Comparison of ENCODE assay signal across 26 cellular contexts in genomic region chr11:212150-213100, GRCh38. TPM values are rescaled to one million over a fixed set of nuclear protein-coding genes. Genes with fewer than 3 reads are reported as not detected.
A peak's percentile ranks its signal among the peaks of the same experiment; 100 is the strongest.
DNase-seq lines count a peak whose midpoint lies in the region; ATAC-seq and TF ChIP-seq lines count a peak whose summit lies in the region.
"Had no signal": no experiment of that assay in that cellular context is flagged by ENCODE, and none has a peak within 500 bp of the region (broad histone marks: within the 10 kb centered on the region; RNA-seq: fewer than 3 reads in every experiment).

No MANE protein-coding gene starts in this region.

- H3K36me3 ChIP-seq in BLaER1 treated with 17β-estradiol and CSF1 and Interleukin-3, amounts not matched to agents 10 nM and 100 nM: peaks cover 63 to 77% (median 73%) of the 10 kb centered on the region in 11 experiments
- peaks cover 57% of the 10 kb centered on the region for H3K36me3 ChIP-seq in CD8-positive, alpha-beta T cell (ENCODE audit: insufficient read depth, low read length)
- H3K36me3 ChIP-seq in prostate gland (peaks cover 20 to 23% of the 10 kb centered on the region in 2 donors), spleen (peaks cover 0 to 75% (median 68%) of the 10 kb centered on the region in 6 donors)

- DNase-seq in CD8-positive, alpha-beta T cell: no peak
- DNase-seq in chondrocyte (ENCODE audit: low spot score): peak; percentile 61
- no peak for DNase-seq in osteocyte (ENCODE audit: extremely low spot score, unreplicated experiment)
- no peak for DNase-seq in NCI-H1092 (lab: John Stamatoyannopoulos, UW)
- DNase-seq in prostate gland (ENCODE audit: low spot score): no peak
- no peak for DNase-seq in spleen
- DNase-seq: activated CD4-positive, alpha-beta T cell treated with anti-CD3 and anti-CD28 coated beads, Interleukin-2, amount 50 U/mL, for 1 hour; effector CD8-positive, alpha-beta T cell; left ventricle myocardium inferior; NCI-H1105 treated with DMSO at 0.1 percent for 48 hours; NCI-H1930; NCI-H524 treated with DMSO at 0.1 percent for 48 hours; PC-9; SHP77; stimulated activated CD4-positive, alpha-beta T cell treated with anti-CD3 and anti-CD28 coated beads, Interleukin-4, amount 100 ng/mL, for 4 hours; stimulated activated naive CD4-positive, alpha-beta T cell treated with Interleukin-2 at 50 U/mL for 16 hours had no signal

- intact Hi-C loops in CD8-positive, alpha-beta T cell (cut with DNase I, micrococcal nuclease): no loop called here
- intact Hi-C loops in prostate gland (cut with DNase I): no loop called here
- intact Hi-C loops in spleen (cut with DNase I; ENCODE audit: low total_unique reads): no loop called here

- no peak for ATAC-seq in CD8-positive, alpha-beta T cell
- no peak for ATAC-seq in HG03520 (IDR thresholded peaks at IDR 0.05; ENCODE audit: unreplicated experiment)
- ATAC-seq: pancreas, right cardiac atrium, WTC11 had no signal

- peaks cover 19% of the 10 kb centered on the region for H3K4me1 Mint-ChIP-seq in CD8-positive, alpha-beta T cell (ENCODE audit: low read depth)
- H3K4me1 Mint-ChIP-seq in chondrocyte (ENCODE audit: low read depth): peaks cover 26% of the 10 kb centered on the region
- peaks cover 16% of the 10 kb centered on the region for H3K4me1 Mint-ChIP-seq in osteocyte (ENCODE audit: unreplicated experiment)

- TF ChIP-seq POLR2A in prostate gland (IDR thresholded peaks at IDR 0.05) (no peak), spleen (IDR thresholded peaks at IDR 0.05) (no peak)

- no peaks in the 10 kb centered on the region for H3K27me3 Mint-ChIP-seq in CD8-positive, alpha-beta T cell (ENCODE audit: low read depth)
- H3K27me3 Mint-ChIP-seq in chondrocyte (ENCODE audit: low read depth): no peaks in the 10 kb centered on the region
- no peaks in the 10 kb centered on the region for H3K27me3 Mint-ChIP-seq in osteocyte (ENCODE audit: unreplicated experiment)
- H3K27me3 Mint-ChIP-seq: IgD-negative memory B cell had no signal

- H3K36me3 Mint-ChIP-seq in CD8-positive, alpha-beta T cell: peaks cover 76% of the 10 kb centered on the region
- H3K36me3 Mint-ChIP-seq in chondrocyte (ENCODE audit: low read depth) (peaks cover 16% of the 10 kb centered on the region), osteocyte (ENCODE audit: unreplicated experiment) (peaks cover 10% of the 10 kb centered on the region)
- H3K36me3 Mint-ChIP-seq: IgD-negative memory B cell had no signal

- WGBS in prostate gland: 92% methylated on average over 17 of the region's 17 CpGs
- WGBS in spleen, 5 donors: 91 to 97% (median 94%) methylated on average over 15 to 17 of the region's 17 CpGs

- H3K4me2 ChIP-seq in BLaER1 treated with 17β-estradiol and CSF1 and Interleukin-3, amounts not matched to agents 10 nM and 100 nM: no peak overlapping the region
- H3K4me2 ChIP-seq: PC-9 had no signal

- H3K4me3 ChIP-seq in BLaER1 treated with 17β-estradiol and CSF1 and Interleukin-3, amounts not matched to agents 10 nM and 100 nM: no peak overlapping the region
- no peak overlapping the region for H3K4me3 ChIP-seq in CD8-positive, alpha-beta T cell (ENCODE audit: low read depth, low read length)
- H3K4me3 ChIP-seq in prostate gland (no peak overlapping the region), spleen (no peak overlapping the region)
- H3K4me3 ChIP-seq: breast epithelium, left ventricle myocardium inferior, pancreas, PC-9 had no signal

- no peak overlapping the region for H3K4me3 Mint-ChIP-seq in CD8-positive, alpha-beta T cell
- H3K4me3 Mint-ChIP-seq in chondrocyte (ENCODE audit: unreplicated experiment) (no peak overlapping the region), osteocyte (ENCODE audit: unreplicated experiment) (no peak overlapping the region)
- H3K4me3 Mint-ChIP-seq: CD14-positive monocyte, WTC11 had no signal

- H3K9me3 ChIP-seq in BLaER1 treated with 17β-estradiol and CSF1 and Interleukin-3, amounts not matched to agents 10 nM and 100 nM (replicated peaks in 1 of 11): no peaks in the 10 kb centered on the region
- no peaks in the 10 kb centered on the region for H3K9me3 ChIP-seq in CD8-positive, alpha-beta T cell (ENCODE audit: low read length)
- H3K9me3 ChIP-seq in prostate gland (no peaks in the 10 kb centered on the region), spleen (no peaks in the 10 kb centered on the region)
- H3K9me3 ChIP-seq: breast epithelium, left ventricle myocardium inferior, pancreas had no signal

- POLR2A ChIA-PET in CD8-positive, alpha-beta T cell (lab: Charles Lee): interaction anchor here (1.1 kb wide), 1 partner anchor 68 kb away, joined by 3 read pairs; no protein-coding TSS in a partner anchor

- H3K27ac Mint-ChIP-seq in CD8-positive, alpha-beta T cell: peak overlapping the region; percentile 32
- H3K27ac Mint-ChIP-seq in chondrocyte (ENCODE audit: unreplicated experiment): no peak overlapping the region
- H3K27ac Mint-ChIP-seq in osteocyte (ENCODE audit: unreplicated experiment): peak overlapping the region; percentile 38
- H3K27ac Mint-ChIP-seq: WTC11 had no signal

- H3K9ac ChIP-seq in BLaER1 treated with 17β-estradiol and CSF1 and Interleukin-3, amounts not matched to agents 10 nM and 100 nM: peak overlapping the region in 9 of 11 experiments; percentile 1 to 99 (median 98); a peak in 9 of 22 replicates

- H3K27ac ChIP-seq in BLaER1 treated with 17β-estradiol and CSF1 and Interleukin-3, amounts not matched to agents 10 nM and 100 nM: 0 out of 22 replicates have a peak overlapping the region, but pooled peaks of 1 of the 11 experiments have one; percentile 98
- H3K27ac ChIP-seq in CD8-positive, alpha-beta T cell (ENCODE audit: low read depth, low read length): no peak overlapping the region
- H3K27ac ChIP-seq in prostate gland (no peak overlapping the region), spleen (no peak overlapping the region)
- H3K27ac ChIP-seq: breast epithelium, left ventricle myocardium inferior, pancreas, PC-9 had no signal

- CTCF ChIA-PET in CD8-positive, alpha-beta T cell (lab: Charles Lee): interaction anchor here (0.5 to 1.9 kb wide), 4 partner anchors 9 to 38 kb away, joined by 3 to 6 read pairs (median 4); no protein-coding TSS in a partner anchor

- H4K20me1 ChIP-seq in BLaER1 treated with 17β-estradiol and CSF1 and Interleukin-3, amounts not matched to agents 10 nM and 100 nM: peaks cover 23 to 79% (median 51%) of the 10 kb centered on the region in 11 experiments; a peak in 19 of 22 replicates

- TF ChIP-seq CTCF in CD8-positive, alpha-beta T cell (IDR thresholded peaks at IDR 0.05): no peak
- no peak for TF ChIP-seq CTCF in chondrocyte (IDR thresholded peaks at IDR 0.05)
- TF ChIP-seq CTCF in osteocyte (IDR thresholded peaks at IDR 0.05): no peak
- TF ChIP-seq CTCF in prostate gland (IDR thresholded peaks at IDR 0.05): no peak
- TF ChIP-seq CTCF in spleen (IDR thresholded peaks at IDR 0.05 in 8 of 11, conservative IDR thresholded peaks at IDR 0.05 in 3 of 11): no peak

- no peaks in the 10 kb centered on the region for H3K27me3 ChIP-seq in BLaER1 treated with 17β-estradiol and CSF1 and Interleukin-3, amounts not matched to agents 10 nM and 100 nM
- H3K27me3 ChIP-seq in CD8-positive, alpha-beta T cell (ENCODE audit: insufficient read depth, low read length): no peaks in the 10 kb centered on the region
- no peaks in the 10 kb centered on the region for H3K27me3 ChIP-seq in prostate gland (replicated peaks; ENCODE audit: insufficient read depth)
- H3K27me3 ChIP-seq in spleen (replicated peaks in 1 of 7): no peaks in the 10 kb centered on the region
- H3K27me3 ChIP-seq: breast epithelium, pancreas had no signal

- H3K9me3 Mint-ChIP-seq in CD8-positive, alpha-beta T cell: no peaks in the 10 kb centered on the region
- H3K9me3 Mint-ChIP-seq in chondrocyte (ENCODE audit: low read depth): no peaks in the 10 kb centered on the region
- no peaks in the 10 kb centered on the region for H3K9me3 Mint-ChIP-seq in osteocyte (ENCODE audit: unreplicated experiment)
- H3K9me3 Mint-ChIP-seq: CD14-positive monocyte, IgD-negative memory B cell, WTC11 had no signal

- peaks cover 22 to 40% (median 29%) of the 10 kb centered on the region in 10 experiments for H3K4me1 ChIP-seq in BLaER1 treated with 17β-estradiol and CSF1 and Interleukin-3, amounts not matched to agents 10 nM and 100 nM
- H3K4me1 ChIP-seq in CD8-positive, alpha-beta T cell (ENCODE audit: insufficient read depth, low read length): peaks cover 18% of the 10 kb centered on the region
- peaks cover 13% of the 10 kb centered on the region for H3K4me1 ChIP-seq in prostate gland (replicated peaks)
- peaks cover 16 to 31% (median 24%) of the 10 kb centered on the region in 6 donors for H3K4me1 ChIP-seq in spleen

RNA-seq across cellular contexts. Expression of gene RIC8A, which starts 4.9 kb away (rescaled TPM):
- 100 to 1,000 TPM; 165 to 176 TPM for total RNA-seq in CD8-positive, alpha-beta T cell
- total RNA-seq in chondrocyte (107 to 130 TPM (median 124 TPM) in 3 replicates), osteocyte (105 and 125 TPM in 2 replicates), prostate gland (100 to 1,000 TPM in 1 of 2 donors, 10 to 100 TPM in 1; 82.3 to 114 TPM), spleen (100 to 1,000 TPM in 3 of 7 donors, 10 to 100 TPM in 4; 66.7 to 141 (median 88.3) TPM)
- polyA plus RNA-seq in spleen: 10 to 100 TPM; 38.6 to 59.2 (median 44.7) TPM

RNA-seq across cellular contexts. Expression of gene BET1L, which starts 5.2 kb away (rescaled TPM):
- 10 to 100 TPM; 58.0 to 60.9 TPM for total RNA-seq in CD8-positive, alpha-beta T cell
- total RNA-seq in chondrocyte: 58.0 to 71.1 TPM (median 59.6 TPM) in 3 replicates
- 54.6 and 59.3 TPM in 2 replicates for total RNA-seq in osteocyte
- 10 to 100 TPM; 52.1 to 54.8 TPM for total RNA-seq in prostate gland
- total RNA-seq in spleen: 10 to 100 TPM; 40.6 to 63.5 (median 51.4) TPM
- 10 to 100 TPM; 16.2 to 29.9 (median 20.2) TPM for polyA plus RNA-seq in spleen

RNA-seq across cellular contexts. Expression of gene SCGB1C1, which starts 19.5 kb away (rescaled TPM):
- total RNA-seq in CD8-positive, alpha-beta T cell: not detected
- total RNA-seq in chondrocyte (not detected in 3 replicates), osteocyte (not detected in 2 replicates), prostate gland (not detected), spleen (not detected)
- polyA plus RNA-seq in spleen: not detected
- total RNA-seq: breast epithelium, epithelial cell of proximal tubule, H1, left ventricle myocardium inferior, PC-9, right cardiac atrium, WTC11 had no signal
- polyA plus RNA-seq: CD14-positive monocyte, H1, IgD-negative memory B cell, right cardiac atrium had no signal

RNA-seq across cellular contexts. Expression of gene SIRT3, which starts 23.7 kb away (rescaled TPM):
- 10 to 100 TPM; 12.9 to 14.7 TPM for total RNA-seq in CD8-positive, alpha-beta T cell
- total RNA-seq in chondrocyte: 14.5 to 20.9 TPM (median 18.5 TPM) in 3 replicates
- 23.2 and 25.7 TPM in 2 replicates for total RNA-seq in osteocyte
- total RNA-seq in prostate gland: 10 to 100 TPM; 21.5 to 32.5 TPM
- 10 to 100 TPM; 11.9 to 28.8 (median 16.6) TPM for total RNA-seq in spleen
- polyA plus RNA-seq in spleen: 10 to 100 TPM; 17.8 to 24.0 (median 22.0) TPM

RNA-seq across cellular contexts. Expression of gene PSMD13, which starts 24.4 kb away (rescaled TPM):
- 10 to 100 TPM; 74.3 to 82.8 TPM for total RNA-seq in CD8-positive, alpha-beta T cell
- total RNA-seq in chondrocyte (103 to 122 TPM (median 104 TPM) in 3 replicates), osteocyte (115 and 126 TPM in 2 replicates), prostate gland (100 to 1,000 TPM in 1 of 2 donors, 10 to 100 TPM in 1; 87.4 to 129 TPM), spleen (100 to 1,000 TPM in 5 of 7 donors, 10 to 100 TPM in 2; 93.6 to 126 (median 101) TPM)
- polyA plus RNA-seq in spleen: 100 to 1,000 TPM; 165 to 229 (median 200) TPM
